Comparison of ENCODE assay signal across 8 cellular contexts in genomic region chr17:38296834-38297517, GRCh38. TPM values are rescaled to one million over a fixed set of nuclear protein-coding genes. Genes with fewer than 3 reads are reported as not detected.
DNase-seq lines count a peak whose midpoint lies in the region; ATAC-seq, FAIRE-seq and TF ChIP-seq lines count a peak whose summit lies in the region.
"Not testable (repeated sequence)": the region's sequence is repeated elsewhere in the genome, so short reads cannot be mapped to it uniquely, and the experiment has no call there.

Gene MRPL45 (plus strand): TSS chr17:38297168. CDS start chr17:38297184, 16 bp downstream.

- not testable (repeated sequence) for H3K9me3 Mint-ChIP-seq in activated naive CD4-positive, alpha-beta T cell treated with anti-CD3 and anti-CD28 coated beads for 36 hours

- not testable (repeated sequence) for H3K4ac ChIP-seq in neuronal stem cell (ENCODE audit: low read length)

- H3K18ac ChIP-seq in neuronal stem cell (ENCODE audit: low read length), result not testable (repeated sequence)

- ATAC-seq in HG02571 (IDR thresholded peaks at IDR 0.05; ENCODE audit: unreplicated experiment), result peak; percentile 96

- H4K8ac ChIP-seq in neuronal stem cell (ENCODE audit: low read depth, low read length), result not testable (repeated sequence)

- H3K36me3 Mint-ChIP-seq in activated naive CD4-positive, alpha-beta T cell treated with anti-CD3 and anti-CD28 coated beads for 36 hours (ENCODE audit: low read depth), result not testable (repeated sequence)

- not testable (repeated sequence) for FAIRE-seq in frontal cortex (lab: Jason Lieb, UNC)

- H3K4me3 Mint-ChIP-seq in activated naive CD4-positive, alpha-beta T cell treated with anti-CD3 and anti-CD28 coated beads for 36 hours, result peak within 1 kb of the TSS; percentile 99

- H3K4me2 ChIP-seq in neuronal stem cell (ENCODE audit: insufficient read depth, low read length, poor library complexity, severe bottlenecking), result not testable (repeated sequence)

- no CpG with 5 or more reads among the region's 48 CpGs for WGBS in neuronal stem cell (ENCODE audit: extremely low coverage in 2 of 2, insufficient read length in 2 of 2, insufficient replicate concordance in 1 of 2), 2 donors

- not testable (repeated sequence) for H3K9me3 ChIP-seq in neuronal stem cell (replicated peaks in 1 of 2; ENCODE audit: control insufficient read depth in 2 of 2, insufficient read depth in 1 of 2, low read depth in 1 of 2, low read length in 2 of 2); subcutaneous abdominal adipose tissue (ENCODE audit: control insufficient read depth in 5 of 5, low read length in 5 of 5)

- H3K4me3 ChIP-seq in NB4 (ENCODE audit: low read depth, low read length) (peak within 1 kb of the TSS; percentile 74), neuronal stem cell (ENCODE audit: low read length in 2 of 2) (peak within 1 kb of the TSS; percentile 72 to 86), subcutaneous abdominal adipose tissue (ENCODE audit: low read depth in 1 of 5, low read length in 5 of 5) (peak within 1 kb of the TSS; percentile 65 to 89 (median 72))

- intact Hi-C loops in activated naive CD4-positive, alpha-beta T cell treated with anti-CD3 and anti-CD28 coated beads for 36 hours (cut with micrococcal nuclease), result not testable (repeated sequence)

- not testable (repeated sequence) for H2BK5ac ChIP-seq in neuronal stem cell (ENCODE audit: low read length)

- not testable (repeated sequence) for H3K36me3 ChIP-seq in neuronal stem cell (replicated peaks in 1 of 2; ENCODE audit: control insufficient read depth in 2 of 2, insufficient read depth in 2 of 2, low read length in 2 of 2); subcutaneous abdominal adipose tissue (ENCODE audit: control insufficient read depth in 5 of 5, insufficient read depth in 5 of 5, low read length in 5 of 5)

- H3K23ac ChIP-seq in neuronal stem cell (ENCODE audit: low read depth, low read length, poor library complexity), result not testable (repeated sequence)

- H3K27ac Mint-ChIP-seq in activated naive CD4-positive, alpha-beta T cell treated with anti-CD3 and anti-CD28 coated beads for 36 hours, result peak within 1 kb of the TSS; percentile 94

- H3K79me1 ChIP-seq in neuronal stem cell (ENCODE audit: low read depth, low read length), result not testable (repeated sequence)

- TF ChIP-seq POLR2A in NB4 (IDR thresholded peaks at IDR 0.05; ENCODE audit: extremely low read depth, insufficient read length), result not testable (repeated sequence)

- peak; percentile 93 for DNase-seq in GM04504 (ENCODE audit: low read depth)
- peak; percentile 98 for DNase-seq in NB4 (ENCODE audit: low read depth)
- DNase-seq in SK-N-DZ (ENCODE audit: low spot score), result peak; percentile 98
- peak; percentile 98 for DNase-seq in activated naive CD4-positive, alpha-beta T cell treated with anti-CD3 and anti-CD28 coated beads for 36 hours
- DNase-seq in frontal cortex (ENCODE audit: low spot score in 2 of 2), result peak; percentile 69 to 81
- DNase-seq in neuronal stem cell (ENCODE audit: low spot score), result peak; percentile 91

- H2BK15ac ChIP-seq in neuronal stem cell (ENCODE audit: low read length), result not testable (repeated sequence)

- H3K27me3 ChIP-seq in neuronal stem cell (ENCODE audit: control insufficient read depth in 3 of 3, insufficient read depth in 3 of 3, low read depth in 1 of 3, low read length in 3 of 3); subcutaneous abdominal adipose tissue (ENCODE audit: control insufficient read depth in 5 of 5, insufficient read depth in 4 of 5, low read length in 5 of 5): not testable (repeated sequence)

- H3K4me1 Mint-ChIP-seq in activated naive CD4-positive, alpha-beta T cell treated with anti-CD3 and anti-CD28 coated beads for 36 hours (ENCODE audit: low read depth), result not testable (repeated sequence)

- H2BK120ac ChIP-seq in neuronal stem cell (ENCODE audit: low read depth, low read length), result not testable (repeated sequence)

- not testable (repeated sequence) for H2BK12ac ChIP-seq in neuronal stem cell (ENCODE audit: low read length)

- H3K9ac ChIP-seq in neuronal stem cell (ENCODE audit: low read depth, low read length, poor library complexity) (peak within 1 kb of the TSS; percentile 70), subcutaneous abdominal adipose tissue (ENCODE audit: low read length in 5 of 5) (peak within 1 kb of the TSS in 3 of 5 donors; percentile 66 to 76 (median 75))

- not testable (repeated sequence) for H2AK5ac ChIP-seq in neuronal stem cell (ENCODE audit: low read depth, low read length)

- not testable (repeated sequence) for H3K14ac ChIP-seq in neuronal stem cell (ENCODE audit: low read length)

- not testable (repeated sequence) for H3K27ac ChIP-seq in neuronal stem cell (replicated peaks; ENCODE audit: low read length)
- peak within 1 kb of the TSS; percentile 72 for H3K27ac ChIP-seq in subcutaneous abdominal adipose tissue (ENCODE audit: low read depth, low read length)

- not testable (repeated sequence) for H3K4me1 ChIP-seq in neuronal stem cell (ENCODE audit: control insufficient read depth in 2 of 2, insufficient read depth in 1 of 2, low read depth in 1 of 2, low read length in 2 of 2); subcutaneous abdominal adipose tissue (ENCODE audit: control insufficient read depth in 5 of 5, insufficient read depth in 5 of 5, low read length in 5 of 5)

- not testable (repeated sequence) for H3K27me3 Mint-ChIP-seq in activated naive CD4-positive, alpha-beta T cell treated with anti-CD3 and anti-CD28 coated beads for 36 hours (ENCODE audit: low read depth)

- not testable (repeated sequence) for TF ChIP-seq CTCF in NB4 (IDR thresholded peaks at IDR 0.05; ENCODE audit: low read depth, low read length)

- CTCF ChIA-PET in activated naive CD4-positive, alpha-beta T cell treated with anti-CD3 and anti-CD28 coated beads for 36 hours (lab: Charles Lee), result interaction anchor here (1.1 kb wide), 1 partner anchor 66 kb away, joined by 3 read pairs; no protein-coding TSS in a partner anchor

- peak within 1 kb of the TSS; percentile 85 for H2AFZ ChIP-seq in neuronal stem cell (ENCODE audit: low read length)

- H4K91ac ChIP-seq in neuronal stem cell (ENCODE audit: low read depth, low read length, poor library complexity), result not testable (repeated sequence)

RNA-seq across cellular contexts. Expression of gene MRPL45, which starts in this region (rescaled TPM):
- polyA plus RNA-seq in SK-N-DZ (2014; cell fraction: cytosol; rRNA removed), result 57.9 and 64.5 TPM in 2 replicates
- 29.4 and 32.0 TPM in 2 replicates for polyA plus RNA-seq in SK-N-DZ (2014; cell fraction: nucleus; rRNA removed)
- 10 to 100 TPM; 55.5 to 60.8 TPM for total RNA-seq in activated naive CD4-positive, alpha-beta T cell treated with anti-CD3 and anti-CD28 coated beads for 36 hours
- 36.3 TPM for total RNA-seq in frontal cortex
- polyA plus RNA-seq in neuronal stem cell (2013, experiment 1 of 2), result 55.5 TPM
- polyA plus RNA-seq in neuronal stem cell (2013, experiment 2 of 2), result 56.9 TPM
